Comparison of ENCODE assay signal across 22 cellular contexts in the genomic region with DNA sequence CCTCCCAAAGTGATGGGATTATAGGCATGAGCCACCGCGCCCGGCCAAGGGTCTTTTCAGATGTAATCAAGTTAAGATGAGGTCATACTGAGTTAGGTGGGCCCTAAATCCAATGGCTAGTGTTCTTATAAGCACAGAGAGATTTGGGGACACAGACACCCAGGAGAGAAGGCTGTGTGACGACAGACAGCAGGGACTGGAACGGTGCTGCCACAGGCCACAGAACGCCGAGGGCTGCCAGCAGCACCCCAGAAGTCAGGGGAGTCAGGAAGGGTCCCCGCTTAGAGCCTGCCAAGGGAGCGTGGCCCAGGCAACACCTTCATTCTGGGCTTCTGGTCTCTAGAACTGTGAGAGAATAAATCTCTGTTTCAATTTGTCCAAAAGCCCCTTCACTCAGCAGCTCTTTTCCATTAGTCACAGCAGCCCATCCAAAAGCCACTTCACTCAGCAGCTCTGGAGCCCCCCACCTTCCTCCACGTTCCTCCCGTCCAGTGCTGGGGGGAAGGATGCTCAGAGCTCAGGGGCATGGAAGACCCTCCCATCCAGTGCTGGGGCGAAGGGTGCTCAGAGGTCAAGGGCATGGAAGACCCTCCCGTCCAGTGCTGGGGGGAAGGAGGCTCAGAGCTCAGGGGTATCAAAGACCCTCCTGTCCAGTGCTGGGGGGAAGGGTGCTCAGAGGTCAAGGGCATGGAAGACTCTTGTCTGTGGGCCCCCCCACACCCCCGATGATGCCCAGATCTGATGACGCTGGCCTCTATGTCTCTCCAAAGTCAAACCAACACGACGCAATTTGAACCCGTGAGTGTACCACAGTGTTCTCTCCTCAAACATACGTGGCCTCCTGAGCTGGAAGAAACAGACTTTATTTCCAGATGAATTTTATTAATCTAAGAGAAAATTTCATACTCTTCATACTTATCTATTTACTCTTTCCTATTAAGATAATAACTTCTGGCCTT. TPM values are rescaled to one million over a fixed set of nuclear protein-coding genes. Genes with fewer than 3 reads are reported as not detected.
A peak's percentile ranks its signal among the peaks of the same experiment; 100 is the strongest.
DNase-seq lines count a peak whose midpoint lies in the region; ATAC-seq and TF ChIP-seq lines count a peak whose summit lies in the region.
"Had no signal": no experiment of that assay in that cellular context is flagged by ENCODE, and none has a peak within 500 bp of the region (broad histone marks: within the 10 kb centered on the region; RNA-seq: fewer than 3 reads in every experiment).

No MANE protein-coding gene starts in this region.

- peaks cover 0 to 23% (median 6%) of the 10 kb centered on the region in 4 donors for H3K4me1 ChIP-seq in right lobe of liver
- H3K4me1 ChIP-seq in gastrocnemius medialis: peaks cover 10 to 18% of the 10 kb centered on the region in 2 donors
- H3K4me1 ChIP-seq: gastroesophageal sphincter had no signal

- H3K27ac Mint-ChIP-seq in Calu3 (ENCODE audit: unreplicated experiment) (peak overlapping the region; percentile 96), MCF 10A (ENCODE audit: low read depth, unreplicated experiment) (peak overlapping the region; percentile 19)
- H3K27ac Mint-ChIP-seq in activated CD4-positive, alpha-beta T cell treated with anti-CD3 and anti-CD28 coated beads for 36 hours: no peak overlapping the region
- H3K27ac Mint-ChIP-seq: activated B cell treated with CpG ODN at 0.5 μM for 24 hours; activated CD8-positive, alpha-beta T cell treated with anti-CD3 and anti-CD28 coated beads, Interleukin-2, amount 10 ng/mL, durations not matched to agents 7 days and 5 days; CD4-positive, alpha-beta T cell; T-helper 2 cell treated with Interferon-gamma antibody and Interleukin-4, amounts not matched to agents 5 μg/mL and 100 μg/mL, for 36 hours had no signal

- H3K27me3 Mint-ChIP-seq in Calu3 (ENCODE audit: unreplicated experiment): no peaks in the 10 kb centered on the region
- no peaks in the 10 kb centered on the region for H3K27me3 Mint-ChIP-seq in MCF 10A (ENCODE audit: insufficient read depth, unreplicated experiment)
- no peaks in the 10 kb centered on the region for H3K27me3 Mint-ChIP-seq in activated CD4-positive, alpha-beta T cell treated with anti-CD3 and anti-CD28 coated beads for 36 hours
- H3K27me3 Mint-ChIP-seq: activated B cell treated with CpG ODN at 0.5 μM for 24 hours; CD4-positive, alpha-beta T cell had no signal

- no TSS peak for BruUV-seq in Calu3 (replicated peaks; lab: Mats Ljungman, UMichigan)
- no TSS peak for BruUV-seq in MCF 10A (replicated peaks; lab: Mats Ljungman, UMichigan)

- H3K27me3 ChIP-seq in right lobe of liver: no peaks in the 10 kb centered on the region
- no peaks in the 10 kb centered on the region for H3K27me3 ChIP-seq in gastrocnemius medialis
- H3K27me3 ChIP-seq in brain microvascular endothelial cell (replicated peaks): no peaks in the 10 kb centered on the region
- H3K27me3 ChIP-seq: gastroesophageal sphincter had no signal

- CTCF ChIA-PET in Calu3 (lab: Charles Lee): interaction anchor here (0.9 to 2.6 kb wide), 4 partner anchors 9 to 70 kb away, joined by 3 to 14 read pairs (median 6); a partner anchor contains a TSS
- CTCF ChIA-PET in MCF 10A (lab: Yijun Ruan, JAX): no interaction called here
- CTCF ChIA-PET in activated CD4-positive, alpha-beta T cell treated with anti-CD3 and anti-CD28 coated beads for 36 hours (lab: Charles Lee): no interaction called here

- POLR2A ChIA-PET in MCF 10A (lab: Yijun Ruan, JAX): interaction anchor here (1.1 kb wide), 1 partner anchor 8 kb away, joined by 3 read pairs; no protein-coding TSS in a partner anchor
- POLR2A ChIA-PET in activated CD4-positive, alpha-beta T cell treated with anti-CD3 and anti-CD28 coated beads for 36 hours (lab: Charles Lee): no interaction called here

- H3K9me3 ChIP-seq in right lobe of liver (no peaks in the 10 kb centered on the region), gastrocnemius medialis (no peaks in the 10 kb centered on the region)

- H3K9me3 Mint-ChIP-seq in Calu3 (ENCODE audit: low read depth, unreplicated experiment) (peaks cover 5% of the 10 kb centered on the region), MCF 10A (ENCODE audit: unreplicated experiment) (no peaks in the 10 kb centered on the region)
- peaks cover 7% of the 10 kb centered on the region for H3K9me3 Mint-ChIP-seq in activated CD4-positive, alpha-beta T cell treated with anti-CD3 and anti-CD28 coated beads for 36 hours (ENCODE audit: low read depth)
- H3K9me3 Mint-ChIP-seq: CD4-positive, alpha-beta T cell had no signal

- peak overlapping the region; percentile 84 to 96 (median 92) for H3K27ac ChIP-seq in right lobe of liver
- peak overlapping the region; percentile 58 to 87 (median 65) for H3K27ac ChIP-seq in gastrocnemius medialis
- H3K27ac ChIP-seq in brain microvascular endothelial cell: no peak overlapping the region
- H3K27ac ChIP-seq: gastroesophageal sphincter, PC-9 had no signal

- H3K36me3 ChIP-seq in right lobe of liver (no peaks in the 10 kb centered on the region), gastrocnemius medialis (no peaks in the 10 kb centered on the region), brain microvascular endothelial cell (replicated peaks) (no peaks in the 10 kb centered on the region)

- H3K4me1 Mint-ChIP-seq in Calu3 (ENCODE audit: low read depth, unreplicated experiment) (peaks cover 49% of the 10 kb centered on the region), MCF 10A (ENCODE audit: insufficient read depth, unreplicated experiment) (peaks cover 7% of the 10 kb centered on the region)
- peaks cover 9% of the 10 kb centered on the region for H3K4me1 Mint-ChIP-seq in activated CD4-positive, alpha-beta T cell treated with anti-CD3 and anti-CD28 coated beads for 36 hours
- H3K4me1 Mint-ChIP-seq: activated B cell treated with CpG ODN at 0.5 μM for 24 hours had no signal

- H3K4me3 ChIP-seq in right lobe of liver (no peak overlapping the region), gastrocnemius medialis (no peak overlapping the region), brain microvascular endothelial cell (ENCODE audit: low read depth, low read length) (no peak overlapping the region)
- H3K4me3 ChIP-seq: gastroesophageal sphincter, PC-9, smooth muscle cell had no signal

- ATAC-seq in right lobe of liver (no peak), gastrocnemius medialis (peak; percentile 37 to 88)
- ATAC-seq in activated CD4-positive, alpha-beta T cell treated with anti-CD3 and anti-CD28 coated beads for 36 hours: no peak
- ATAC-seq: activated CD8-positive, alpha-beta T cell treated with anti-CD3 and anti-CD28 coated beads, Interleukin-2, amount 10 ng/mL, durations not matched to agents 7 days and 5 days; activated naive CD4-positive, alpha-beta T cell treated with anti-CD3 and anti-CD28 coated beads, Interleukin-2, amount 50 U/mL, for 72 hours; activated T-cell treated with anti-CD3 and anti-CD28 coated beads, Interleukin-2, amount 50 U/mL, for 4 hours; gastroesophageal sphincter had no signal

- in situ Hi-C loops in gastrocnemius medialis (cut with MboI; ENCODE audit: low sequenced_read_pairs in 4 of 4) (no loop called here), brain microvascular endothelial cell (cut with HindIII; ENCODE audit: low pct_ligation_motif_present, low sequenced_read_pairs) (no loop called here)

- TF ChIP-seq CTCF in Calu3 (IDR thresholded peaks at IDR 0.05; ENCODE audit: unreplicated experiment) (no peak), MCF 10A (IDR thresholded peaks at IDR 0.05; ENCODE audit: unreplicated experiment) (no peak), right lobe of liver (IDR thresholded peaks at IDR 0.05) (no peak), gastrocnemius medialis (IDR thresholded peaks at IDR 0.05 in 4 of 5, conservative IDR thresholded peaks at IDR 0.05 in 1 of 5) (no peak), brain microvascular endothelial cell (IDR thresholded peaks at IDR 0.05; ENCODE audit: low read depth, low read length, missing control alignments) (no peak)

- H3K36me3 Mint-ChIP-seq in Calu3 (ENCODE audit: insufficient read depth, unreplicated experiment) (peaks cover 30% of the 10 kb centered on the region), MCF 10A (ENCODE audit: insufficient read depth, unreplicated experiment) (peaks cover 6% of the 10 kb centered on the region)
- peaks cover 7% of the 10 kb centered on the region for H3K36me3 Mint-ChIP-seq in activated CD4-positive, alpha-beta T cell treated with anti-CD3 and anti-CD28 coated beads for 36 hours (ENCODE audit: low read depth)

- intact Hi-C loops in Calu3 (cut with micrococcal nuclease; ENCODE audit: unreplicated experiment) (no loop called here), MCF 10A (cut with micrococcal nuclease) (no loop called here), right lobe of liver (cut with DNase I) (no loop called here), gastrocnemius medialis (cut with DNase I; ENCODE audit: low total_unique reads) (no loop called here)
- intact Hi-C loops in activated CD4-positive, alpha-beta T cell treated with anti-CD3 and anti-CD28 coated beads for 36 hours (cut with DNase I, micrococcal nuclease): no loop called here

- H3K4me3 Mint-ChIP-seq in Calu3 (ENCODE audit: low read depth, unreplicated experiment) (peak overlapping the region; percentile 42), MCF 10A (ENCODE audit: unreplicated experiment) (no peak overlapping the region)
- H3K4me3 Mint-ChIP-seq in activated CD4-positive, alpha-beta T cell treated with anti-CD3 and anti-CD28 coated beads for 36 hours: no peak overlapping the region
- H3K4me3 Mint-ChIP-seq: activated B cell treated with CpG ODN at 0.5 μM for 24 hours; activated CD8-positive, alpha-beta T cell treated with anti-CD3 and anti-CD28 coated beads, Interleukin-2, amount 10 ng/mL, durations not matched to agents 7 days and 5 days; activated T-cell treated with anti-CD3 and anti-CD28 coated beads, Interleukin-2, amount 50 U/mL, for 4 hours; CD4-positive, alpha-beta T cell; T-helper 2 cell treated with Interferon-gamma antibody and Interleukin-4, amounts not matched to agents 5 μg/mL and 100 μg/mL, for 36 hours had no signal

- WGBS in right lobe of liver (ENCODE audit: insufficient coverage, low coverage, low lambda C conversion rate, missing lambda C conversion rate): 84% methylated on average over 14 of the region's 19 CpGs

- DNase-seq in Calu3 (no peak), MCF 10A (ENCODE audit: unreplicated experiment) (no peak), right lobe of liver (no peak), gastrocnemius medialis (peak in 1 of 2 donors; percentile 38), brain microvascular endothelial cell (no peak), cerebellar nuclear complex (lab: John Stamatoyannopoulos, UW) (no peak)
- DNase-seq in activated CD4-positive, alpha-beta T cell treated with anti-CD3 and anti-CD28 coated beads, Interleukin-2, amount 50 U/mL, for 4 hours: no peak
- DNase-seq in activated CD4-positive, alpha-beta T cell treated with anti-CD3 and anti-CD28 coated beads for 36 hours: no peak
- DNase-seq: activated B cell treated with CpG ODN at 0.5 μM for 24 hours; activated CD8-positive, alpha-beta T cell treated with anti-CD3 and anti-CD28 coated beads, Interleukin-2, amount 10 ng/mL, durations not matched to agents 7 days and 5 days; activated T-cell treated with anti-CD3 and anti-CD28 coated beads, Interleukin-2, amount 50 U/mL, for 4 hours; CD4-positive, alpha-beta T cell; dermis blood vessel endothelial cell; DMS53; NCI-H1417; stimulated activated CD4-positive, alpha-beta T cell treated with anti-CD3 and anti-CD28 coated beads, Interleukin-4, amount 100 ng/mL, for 4 hours had no signal

- TF ChIP-seq POLR2A in right lobe of liver (IDR thresholded peaks at IDR 0.05) (no peak), gastrocnemius medialis (IDR thresholded peaks at IDR 0.05) (no peak)

RNA-seq across cellular contexts. Expression of a gene that starts 11.9 kb away (rescaled TPM):
- 20.5 and 21.9 TPM in 2 replicates for total RNA-seq in Calu3 (2022)
- 5.9 and 6.3 TPM in 2 replicates for total RNA-seq in MCF 10A (2022)
- 10 to 100 TPM in 3 of 6 experiments, 1 to 10 TPM in 3; 3.7 to 12.5 (median 9.3) TPM for total RNA-seq in right lobe of liver
- total RNA-seq in gastrocnemius medialis: 10 to 100 TPM; 19.0 to 52.7 (median 24.4) TPM
- 1 to 10 TPM; 3.2 to 4.1 TPM for total RNA-seq in activated CD4-positive, alpha-beta T cell treated with anti-CD3 and anti-CD28 coated beads for 36 hours

RNA-seq across cellular contexts. Expression of a gene that starts 29.9 kb away (rescaled TPM):
- total RNA-seq in Calu3 (2022): 44.2 and 49.9 TPM in 2 replicates
- total RNA-seq in MCF 10A (2022): 21.5 and 24.4 TPM in 2 replicates
- total RNA-seq in right lobe of liver: 10 to 100 TPM in 4 of 6 experiments, 1 to 10 TPM in 2; 7.6 to 24.8 (median 14.3) TPM
- total RNA-seq in gastrocnemius medialis: 1 to 10 TPM; 2.3 to 7.9 (median 3.9) TPM
- 10 to 100 TPM; 28.3 to 36.3 TPM for total RNA-seq in activated CD4-positive, alpha-beta T cell treated with anti-CD3 and anti-CD28 coated beads for 36 hours

RNA-seq across cellular contexts. Expression of a gene that starts 38.4 kb away (rescaled TPM):
- total RNA-seq in Calu3 (2022): 106 and 108 TPM in 2 replicates
- 87.3 and 88.3 TPM in 2 replicates for total RNA-seq in MCF 10A (2022)
- 10 to 100 TPM; 27.7 to 40.7 (median 31.6) TPM for total RNA-seq in right lobe of liver
- 10 to 100 TPM; 28.0 to 39.2 (median 34.8) TPM for total RNA-seq in gastrocnemius medialis
- 10 to 100 TPM; 74.1 to 74.8 TPM for total RNA-seq in activated CD4-positive, alpha-beta T cell treated with anti-CD3 and anti-CD28 coated beads for 36 hours

RNA-seq across cellular contexts. Expression of a gene that starts 48.8 kb away (rescaled TPM):
- 13.4 and 15.5 TPM in 2 replicates for total RNA-seq in Calu3 (2022)
- 1.3 and 4.0 TPM in 2 replicates for total RNA-seq in MCF 10A (2022)
- total RNA-seq in right lobe of liver: 10 to 100 TPM; 29.6 to 61.6 (median 45.5) TPM
- 1 to 10 TPM; 1.1 to 5.5 (median 2.7) TPM for total RNA-seq in gastrocnemius medialis
- total RNA-seq in activated CD4-positive, alpha-beta T cell treated with anti-CD3 and anti-CD28 coated beads for 36 hours: 1 to 10 TPM; 2.1 TPM
- total RNA-seq: H4 had no signal

Comparison
In these comparisons a context has a peak if more than half of its experiments do, and no peak if none do; other contexts are left out.
1. ATAC-seq: peak in gastrocnemius medialis (2 of 2); none in right lobe of liver (0 of 4) and activated CD4-positive, alpha-beta T cell treated with anti-CD3 and anti-CD28 coated beads for 36 hours (single experiment).